ENCODE assay signal across 2 cellular contexts in the genomic region with DNA sequence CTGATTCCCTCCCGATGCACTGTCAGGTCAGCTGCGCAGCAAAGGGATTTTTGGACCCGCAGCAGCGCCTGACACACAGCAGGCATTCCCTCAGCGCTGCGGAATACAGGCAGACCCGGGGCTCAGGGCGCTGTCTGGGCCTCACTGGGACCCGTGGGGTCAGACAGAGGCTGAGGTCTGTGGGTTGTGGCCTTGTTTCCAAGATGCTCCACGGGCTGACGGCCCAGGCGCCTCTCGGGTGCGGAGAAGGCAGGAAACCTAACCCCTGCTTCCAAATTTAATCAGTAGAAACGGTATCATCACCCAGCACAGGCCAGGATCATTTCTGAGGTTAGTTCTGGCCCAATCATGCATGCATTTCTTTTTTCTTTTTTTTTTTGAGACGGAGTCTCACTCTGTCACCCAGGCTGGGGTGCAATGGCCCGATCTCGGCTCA.
TF ChIP-seq lines count a peak whose summit lies in the region.

No MANE protein-coding gene starts in this region.

TF ChIP-seq in SK-N-SH, 30 proteins besides CTCF, POLR2A, EP300 and RAD21 (continued from another document):
- TF ChIP-seq, protein P1, sequence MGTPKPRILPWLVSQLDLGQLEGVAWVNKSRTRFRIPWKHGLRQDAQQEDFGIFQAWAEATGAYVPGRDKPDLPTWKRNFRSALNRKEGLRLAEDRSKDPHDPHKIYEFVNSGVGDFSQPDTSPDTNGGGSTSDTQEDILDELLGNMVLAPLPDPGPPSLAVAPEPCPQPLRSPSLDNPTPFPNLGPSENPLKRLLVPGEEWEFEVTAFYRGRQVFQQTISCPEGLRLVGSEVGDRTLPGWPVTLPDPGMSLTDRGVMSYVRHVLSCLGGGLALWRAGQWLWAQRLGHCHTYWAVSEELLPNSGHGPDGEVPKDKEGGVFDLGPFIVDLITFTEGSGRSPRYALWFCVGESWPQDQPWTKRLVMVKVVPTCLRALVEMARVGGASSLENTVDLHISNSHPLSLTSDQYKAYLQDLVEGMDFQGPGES (IDR thresholded peaks at IDR 0.05; ENCODE audit: low read depth, low read length): no peak
- TF ChIP-seq, protein P2, sequence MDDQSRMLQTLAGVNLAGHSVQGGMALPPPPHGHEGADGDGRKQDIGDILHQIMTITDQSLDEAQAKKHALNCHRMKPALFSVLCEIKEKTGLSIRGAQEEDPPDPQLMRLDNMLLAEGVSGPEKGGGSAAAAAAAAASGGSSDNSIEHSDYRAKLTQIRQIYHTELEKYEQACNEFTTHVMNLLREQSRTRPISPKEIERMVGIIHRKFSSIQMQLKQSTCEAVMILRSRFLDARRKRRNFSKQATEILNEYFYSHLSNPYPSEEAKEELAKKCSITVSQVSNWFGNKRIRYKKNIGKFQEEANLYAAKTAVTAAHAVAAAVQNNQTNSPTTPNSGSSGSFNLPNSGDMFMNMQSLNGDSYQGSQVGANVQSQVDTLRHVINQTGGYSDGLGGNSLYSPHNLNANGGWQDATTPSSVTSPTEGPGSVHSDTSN (IDR thresholded peaks at IDR 0.05): no peak
- TF ChIP-seq SIN3A (IDR thresholded peaks at IDR 0.05; ENCODE audit: borderline replicate concordance, low read depth, low read length): no peak
- no peak for TF ChIP-seq MEF2A (IDR thresholded peaks at IDR 0.05; ENCODE audit: borderline replicate concordance, low read depth)
- TF ChIP-seq, protein P3, sequence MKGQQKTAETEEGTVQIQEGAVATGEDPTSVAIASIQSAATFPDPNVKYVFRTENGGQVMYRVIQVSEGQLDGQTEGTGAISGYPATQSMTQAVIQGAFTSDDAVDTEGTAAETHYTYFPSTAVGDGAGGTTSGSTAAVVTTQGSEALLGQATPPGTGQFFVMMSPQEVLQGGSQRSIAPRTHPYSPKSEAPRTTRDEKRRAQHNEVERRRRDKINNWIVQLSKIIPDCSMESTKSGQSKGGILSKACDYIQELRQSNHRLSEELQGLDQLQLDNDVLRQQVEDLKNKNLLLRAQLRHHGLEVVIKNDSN (IDR thresholded peaks at IDR 0.05; ENCODE audit: borderline replicate concordance, low read depth): no peak
- TF ChIP-seq TCF12 (IDR thresholded peaks at IDR 0.05): no peak
- no peak for TF ChIP-seq TAF1 (IDR thresholded peaks at IDR 0.05; ENCODE audit: borderline replicate concordance, low read depth, low read length)
- TF ChIP-seq NFIC (IDR thresholded peaks at IDR 0.05; ENCODE audit: borderline replicate concordance): no peak
- TF ChIP-seq FOXJ3 (CRISPR knock-in tag; IDR thresholded peaks at IDR 0.05): no peak
- TF ChIP-seq GATA2 (CRISPR knock-in tag; IDR thresholded peaks at IDR 0.05): no peak
- TF ChIP-seq, protein P4, sequence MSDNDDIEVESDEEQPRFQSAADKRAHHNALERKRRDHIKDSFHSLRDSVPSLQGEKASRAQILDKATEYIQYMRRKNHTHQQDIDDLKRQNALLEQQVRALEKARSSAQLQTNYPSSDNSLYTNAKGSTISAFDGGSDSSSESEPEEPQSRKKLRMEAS (IDR thresholded peaks at IDR 0.05; ENCODE audit: low read depth): no peak
- no peak for TF ChIP-seq POLR2AphosphoS5 (IDR thresholded peaks at IDR 0.05; ENCODE audit: low read depth, low read length)
TF ChIP-seq in SK-N-SH: peak in this region for 0.

TF ChIP-seq in SK-N-SH treated with all-trans-retinoic acid at 6 μM for 48 hours, 23 proteins besides CTCF, POLR2A, EP300 and RAD21 (continued from another document):
- TF ChIP-seq, protein P5, sequence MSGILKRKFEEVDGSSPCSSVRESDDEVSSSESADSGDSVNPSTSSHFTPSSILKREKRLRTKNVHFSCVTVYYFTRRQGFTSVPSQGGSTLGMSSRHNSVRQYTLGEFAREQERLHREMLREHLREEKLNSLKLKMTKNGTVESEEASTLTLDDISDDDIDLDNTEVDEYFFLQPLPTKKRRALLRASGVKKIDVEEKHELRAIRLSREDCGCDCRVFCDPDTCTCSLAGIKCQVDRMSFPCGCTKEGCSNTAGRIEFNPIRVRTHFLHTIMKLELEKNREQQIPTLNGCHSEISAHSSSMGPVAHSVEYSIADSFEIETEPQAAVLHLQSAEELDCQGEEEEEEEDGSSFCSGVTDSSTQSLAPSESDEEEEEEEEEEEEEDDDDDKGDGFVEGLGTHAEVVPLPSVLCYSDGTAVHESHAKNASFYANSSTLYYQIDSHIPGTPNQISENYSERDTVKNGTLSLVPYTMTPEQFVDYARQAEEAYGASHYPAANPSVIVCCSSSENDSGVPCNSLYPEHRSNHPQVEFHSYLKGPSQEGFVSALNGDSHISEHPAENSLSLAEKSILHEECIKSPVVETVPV (CRISPR knock-in tag; IDR thresholded peaks at IDR 0.05): no peak
- TF ChIP-seq, protein P6, sequence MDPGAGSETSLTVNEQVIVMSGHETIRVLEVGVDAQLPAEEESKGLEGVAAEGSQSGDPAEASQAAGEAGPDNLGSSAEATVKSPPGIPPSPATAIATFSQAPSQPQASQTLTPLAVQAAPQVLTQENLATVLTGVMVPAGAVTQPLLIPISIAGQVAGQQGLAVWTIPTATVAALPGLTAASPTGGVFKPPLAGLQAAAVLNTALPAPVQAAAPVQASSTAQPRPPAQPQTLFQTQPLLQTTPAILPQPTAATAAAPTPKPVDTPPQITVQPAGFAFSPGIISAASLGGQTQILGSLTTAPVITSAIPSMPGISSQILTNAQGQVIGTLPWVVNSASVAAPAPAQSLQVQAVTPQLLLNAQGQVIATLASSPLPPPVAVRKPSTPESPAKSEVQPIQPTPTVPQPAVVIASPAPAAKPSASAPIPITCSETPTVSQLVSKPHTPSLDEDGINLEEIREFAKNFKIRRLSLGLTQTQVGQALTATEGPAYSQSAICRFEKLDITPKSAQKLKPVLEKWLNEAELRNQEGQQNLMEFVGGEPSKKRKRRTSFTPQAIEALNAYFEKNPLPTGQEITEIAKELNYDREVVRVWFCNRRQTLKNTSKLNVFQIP (CRISPR knock-in tag; IDR thresholded peaks at IDR 0.05; ENCODE audit: borderline replicate concordance, low read depth): no peak
- TF ChIP-seq CSDC2 (CRISPR knock-in tag; IDR thresholded peaks at IDR 0.05) (no peak), TOX (CRISPR knock-in tag; IDR thresholded peaks at IDR 0.05; ENCODE audit: borderline replicate concordance) (no peak), TCF4 (CRISPR knock-in tag; IDR thresholded peaks at IDR 0.05; ENCODE audit: borderline replicate concordance) (no peak), SNAI2 (CRISPR knock-in tag; IDR thresholded peaks at IDR 0.05) (no peak), ZNF70 (CRISPR knock-in tag; IDR thresholded peaks at IDR 0.05) (no peak)
